In the genomic region with DNA sequence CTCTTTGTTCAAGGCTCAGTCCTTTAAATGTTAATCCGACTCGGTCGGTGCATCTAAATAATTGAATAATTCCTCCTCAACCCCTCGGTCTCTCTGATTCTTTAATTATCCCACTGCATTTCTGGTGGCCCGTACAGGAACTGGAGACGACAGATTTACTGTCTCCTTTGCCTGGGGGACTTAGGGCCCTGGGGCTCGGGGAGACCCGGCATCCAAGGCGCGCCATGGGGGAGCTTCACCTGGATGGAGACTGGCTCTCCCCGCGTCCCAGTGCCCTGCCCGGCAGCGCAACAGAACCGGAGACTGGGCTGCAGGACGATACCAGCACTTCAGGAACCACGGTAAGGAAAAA, we compare ENCODE assay signal across 9 cellular contexts. TPM values are rescaled to one million over a fixed set of nuclear protein-coding genes. Genes with fewer than 3 reads are reported as not detected.
DNase-seq lines count a peak whose midpoint lies in the region; ATAC-seq and TF ChIP-seq lines count a peak whose summit lies in the region.
"Had no signal": no experiment of that assay in that cellular context is flagged by ENCODE, and none has a peak within 500 bp of the region (broad histone marks: within the 10 kb centered on the region; RNA-seq: fewer than 3 reads in every experiment).

No MANE protein-coding gene starts in this region.

- TF ChIP-seq POLR2A in adrenal gland (IDR thresholded peaks at IDR 0.05) (no peak), sigmoid colon (IDR thresholded peaks at IDR 0.05) (no peak), erythroblast (IDR thresholded peaks at IDR 0.05; ENCODE audit: low read length) (no peak)

- ATAC-seq in mucosa of descending colon: no peak

- intact Hi-C loops in adrenal gland (cut with DNase I) (loop anchor here in 1 of 2 donors (10.0 kb wide), 1 partner anchor 53 kb away; the partner anchor contains the start of genes HADHA and HADHB), sigmoid colon (cut with DNase I) (loop anchor here (2.0 kb wide), 3 partner anchors 33 to 53 kb away; partner anchors contain the start of genes HADHA and HADHB), mucosa of descending colon (cut with DNase I, micrococcal nuclease) (no loop called here)

- POLR2A ChIA-PET in CD8-positive, alpha-beta memory T cell (lab: Charles Lee): interaction anchor here (0.6 kb wide), 2 partner anchors 25 to 508 kb away, joined by 3 to 4 read pairs; no protein-coding TSS in a partner anchor

- no peak overlapping the region for H3K27ac ChIP-seq in CD8-positive, alpha-beta memory T cell (ENCODE audit: low read depth, low read length)
- H3K27ac ChIP-seq in adrenal gland: peak overlapping the region; percentile 33 to 88 (median 78)
- peak overlapping the region; percentile 84 to 88 (median 84) for H3K27ac ChIP-seq in sigmoid colon

- WGBS in adrenal gland, 4 donors: 43 to 47% (median 45%) methylated on average over 9 to 17 of the region's 17 CpGs
- 52 to 85% methylated on average over 17 of the region's 17 CpGs for WGBS in sigmoid colon, 2 donors

- peaks cover 0 to 2% (median 0%) of the 10 kb centered on the region in 3 donors for H3K36me3 Mint-ChIP-seq in CD8-positive, alpha-beta memory T cell

- no peak overlapping the region for H3K4me3 Mint-ChIP-seq in CD8-positive, alpha-beta memory T cell

- peaks cover 14% of the 10 kb centered on the region for H3K4me1 ChIP-seq in CD8-positive, alpha-beta memory T cell (ENCODE audit: insufficient read depth, low read length)
- H3K4me1 ChIP-seq in adrenal gland (replicated peaks in 1 of 2) (peaks cover 7 to 20% of the 10 kb centered on the region in 2 donors), iPS-15b (ENCODE audit: control insufficient read depth, insufficient read depth, low read length) (peaks cover 4% of the 10 kb centered on the region), sigmoid colon (peaks cover 0 to 23% (median 21%) of the 10 kb centered on the region in 4 donors), mucosa of descending colon (ENCODE audit: low read depth) (peaks cover 8% of the 10 kb centered on the region)

- no peaks in the 10 kb centered on the region for H3K9me3 ChIP-seq in CD8-positive, alpha-beta memory T cell (ENCODE audit: low read length)
- H3K9me3 ChIP-seq in adrenal gland (replicated peaks in 1 of 3): no peaks in the 10 kb centered on the region
- H3K9me3 ChIP-seq in iPS-15b (ENCODE audit: control insufficient read depth, insufficient read depth, low read length): no peaks in the 10 kb centered on the region
- no peaks in the 10 kb centered on the region for H3K9me3 ChIP-seq in sigmoid colon
- H3K9me3 ChIP-seq in mucosa of descending colon: no peaks in the 10 kb centered on the region
- H3K9me3 ChIP-seq: MG63 had no signal

- in situ Hi-C loops in GM13976 (cut with MboI; ENCODE audit: low sequenced_read_pairs, unreplicated experiment): no loop called here

- H3K27me3 ChIP-seq in CD8-positive, alpha-beta memory T cell (ENCODE audit: insufficient read depth, low read length, poor library complexity, severe bottlenecking): no peaks in the 10 kb centered on the region
- no peaks in the 10 kb centered on the region for H3K27me3 ChIP-seq in adrenal gland
- peaks cover 8% of the 10 kb centered on the region for H3K27me3 ChIP-seq in iPS-15b (ENCODE audit: control insufficient read depth, insufficient read depth, low read length)
- H3K27me3 ChIP-seq in sigmoid colon: no peaks in the 10 kb centered on the region
- H3K27me3 ChIP-seq: MG63 had no signal

- CTCF ChIA-PET in CD8-positive, alpha-beta memory T cell (lab: Charles Lee): no interaction called here

- TF ChIP-seq CTCF in adrenal gland (IDR thresholded peaks at IDR 0.05): no peak
- TF ChIP-seq CTCF in sigmoid colon (IDR thresholded peaks at IDR 0.05): no peak
- no peak for TF ChIP-seq CTCF in mucosa of descending colon (IDR thresholded peaks at IDR 0.05)
- no peak for TF ChIP-seq CTCF in GM13976 (IDR thresholded peaks at IDR 0.05; ENCODE audit: borderline replicate concordance, control extremely low read depth, extremely low read depth, insufficient read depth, missing control alignments)

- no peaks in the 10 kb centered on the region for H3K36me3 ChIP-seq in CD8-positive, alpha-beta memory T cell (ENCODE audit: insufficient read depth, low read length)
- H3K36me3 ChIP-seq in adrenal gland (replicated peaks in 1 of 2) (no peaks in the 10 kb centered on the region), iPS-15b (ENCODE audit: control insufficient read depth, insufficient read depth, low read length) (no peaks in the 10 kb centered on the region), sigmoid colon (no peaks in the 10 kb centered on the region), mucosa of descending colon (ENCODE audit: low read depth) (no peaks in the 10 kb centered on the region)
- H3K36me3 ChIP-seq: MG63 had no signal

- no peak for DNase-seq in CD8-positive, alpha-beta memory T cell
- DNase-seq in adrenal gland: peak in 1 of 7 donors; percentile 23
- no peak for DNase-seq in sigmoid colon
- DNase-seq in mucosa of descending colon: no peak
- no peak for DNase-seq in erythroblast (lab: John Stamatoyannopoulos, UW)
- no peak for DNase-seq in HT-29 (ENCODE audit: low spot score)
- no peak for DNase-seq in GM13976 (ENCODE audit: low spot score)
- DNase-seq: MG63 had no signal

- H3K4me1 Mint-ChIP-seq in CD8-positive, alpha-beta memory T cell: no peaks in the 10 kb centered on the region

- no peaks in the 10 kb centered on the region for H3K9me3 Mint-ChIP-seq in CD8-positive, alpha-beta memory T cell

- no peaks in the 10 kb centered on the region for H3K27me3 Mint-ChIP-seq in CD8-positive, alpha-beta memory T cell

- no peak overlapping the region for H3K27ac Mint-ChIP-seq in CD8-positive, alpha-beta memory T cell

- TF ChIP-seq EP300 in sigmoid colon (IDR thresholded peaks at IDR 0.05): no peak

- H3K9ac ChIP-seq in iPS-15b (ENCODE audit: low read depth, low read length): peak overlapping the region; percentile 62

- H3K4me3 ChIP-seq in CD8-positive, alpha-beta memory T cell (ENCODE audit: low read length): peak overlapping the region; percentile 84
- H3K4me3 ChIP-seq in adrenal gland: peak overlapping the region in 2 of 4 donors; percentile 23 to 64
- H3K4me3 ChIP-seq in iPS-15b (ENCODE audit: low read depth, low read length): peak overlapping the region; percentile 54
- peak overlapping the region; percentile 39 to 69 (median 60) for H3K4me3 ChIP-seq in sigmoid colon
- H3K4me3 ChIP-seq in mucosa of descending colon: no peak overlapping the region

RNA-seq across cellular contexts. Expression of gene SELENOI, which starts 47.7 kb away (rescaled TPM):
- total RNA-seq in CD8-positive, alpha-beta memory T cell: 10 to 100 TPM; 58.4 to 61.9 TPM
- polyA plus RNA-seq in CD8-positive, alpha-beta memory T cell: 3.2 TPM
- total RNA-seq in adrenal gland (10 to 100 TPM in 7 of 8 donors, 1 to 10 TPM in 1; 8.1 to 45.4 (median 18.7) TPM), sigmoid colon (10 to 100 TPM in 1 of 4 donors, 1 to 10 TPM in 3; 6.6 to 11.0 (median 8.9) TPM), mucosa of descending colon (10 to 100 TPM; 27.4 to 42.6 (median 28.0) TPM)
- polyA plus RNA-seq in adrenal gland (10 to 100 TPM in 1 of 3 donors, 1 to 10 TPM in 2; 1.9 to 25.8 (median 3.2) TPM), sigmoid colon (1 to 10 TPM; 1.2 to 9.9 (median 1.6) TPM)
- 23.6 and 32.9 TPM in 2 replicates for total RNA-seq in HT-29 (2014; rRNA removed; shearing (Covaris generic))

RNA-seq across cellular contexts. Expression of gene ADGRF3, which starts 48.3 kb away (rescaled TPM):
- total RNA-seq in CD8-positive, alpha-beta memory T cell: 1 to 10 TPM; 2.6 to 4.0 TPM
- polyA plus RNA-seq in CD8-positive, alpha-beta memory T cell: 0.43 TPM
- total RNA-seq in adrenal gland (under 1 TPM in 5 of 8 donors, not detected in 3; 0.07 to 0.75 (median 0.31) TPM), sigmoid colon (under 1 TPM in 1 of 4 donors, not detected in 3; 0.28 TPM), mucosa of descending colon (under 1 TPM; 0.13 to 0.77 (median 0.32) TPM)
- polyA plus RNA-seq in adrenal gland (under 1 TPM; 0.13 to 0.17 (median 0.16) TPM), sigmoid colon (under 1 TPM in 2 of 3 donors, not detected in 1; 0.26 to 0.60 TPM)
- total RNA-seq in HT-29 (2014; rRNA removed; shearing (Covaris generic)): 0.16 and 0.28 TPM in 2 replicates

RNA-seq across cellular contexts. Expression of gene HADHB, which starts 53.5 kb away (rescaled TPM):
- total RNA-seq in CD8-positive, alpha-beta memory T cell: 10 to 100 TPM; 75.1 to 80.2 TPM
- 83.2 TPM for polyA plus RNA-seq in CD8-positive, alpha-beta memory T cell
- total RNA-seq in adrenal gland (100 to 1,000 TPM; 304 to 496 (median 388) TPM), sigmoid colon (100 to 1,000 TPM in 3 of 4 donors, 10 to 100 TPM in 1; 82.8 to 147 (median 119) TPM), mucosa of descending colon (100 to 1,000 TPM; 144 to 186 (median 149) TPM)
- polyA plus RNA-seq in adrenal gland (100 to 1,000 TPM in 2 of 3 donors, 10 to 100 TPM in 1; 69.6 to 420 (median 112) TPM), sigmoid colon (100 to 1,000 TPM in 2 of 3 donors, 10 to 100 TPM in 1; 93.3 to 212 (median 120) TPM)
- total RNA-seq in HT-29 (2014; rRNA removed; shearing (Covaris generic)): 25.2 and 26.6 TPM in 2 replicates

RNA-seq across cellular contexts. Expression of gene HADHA, which starts 53.8 kb away (rescaled TPM):
- total RNA-seq in CD8-positive, alpha-beta memory T cell: 100 to 1,000 TPM; 122 to 126 TPM
- 116 TPM for polyA plus RNA-seq in CD8-positive, alpha-beta memory T cell
- total RNA-seq in adrenal gland (100 to 1,000 TPM; 154 to 252 (median 210) TPM), sigmoid colon (100 to 1,000 TPM; 110 to 137 (median 118) TPM), mucosa of descending colon (100 to 1,000 TPM; 185 to 252 (median 226) TPM)
- polyA plus RNA-seq in adrenal gland (100 to 1,000 TPM in 1 of 3 donors, 10 to 100 TPM in 2; 43.8 to 309 (median 57.5) TPM), sigmoid colon (100 to 1,000 TPM in 2 of 3 donors, 10 to 100 TPM in 1; 96.7 to 148 (median 126) TPM)
- 56.2 and 58.9 TPM in 2 replicates for total RNA-seq in HT-29 (2014; rRNA removed; shearing (Covaris generic))
